ENCODE assay signal across 1 cellular context in the genomic region with DNA sequence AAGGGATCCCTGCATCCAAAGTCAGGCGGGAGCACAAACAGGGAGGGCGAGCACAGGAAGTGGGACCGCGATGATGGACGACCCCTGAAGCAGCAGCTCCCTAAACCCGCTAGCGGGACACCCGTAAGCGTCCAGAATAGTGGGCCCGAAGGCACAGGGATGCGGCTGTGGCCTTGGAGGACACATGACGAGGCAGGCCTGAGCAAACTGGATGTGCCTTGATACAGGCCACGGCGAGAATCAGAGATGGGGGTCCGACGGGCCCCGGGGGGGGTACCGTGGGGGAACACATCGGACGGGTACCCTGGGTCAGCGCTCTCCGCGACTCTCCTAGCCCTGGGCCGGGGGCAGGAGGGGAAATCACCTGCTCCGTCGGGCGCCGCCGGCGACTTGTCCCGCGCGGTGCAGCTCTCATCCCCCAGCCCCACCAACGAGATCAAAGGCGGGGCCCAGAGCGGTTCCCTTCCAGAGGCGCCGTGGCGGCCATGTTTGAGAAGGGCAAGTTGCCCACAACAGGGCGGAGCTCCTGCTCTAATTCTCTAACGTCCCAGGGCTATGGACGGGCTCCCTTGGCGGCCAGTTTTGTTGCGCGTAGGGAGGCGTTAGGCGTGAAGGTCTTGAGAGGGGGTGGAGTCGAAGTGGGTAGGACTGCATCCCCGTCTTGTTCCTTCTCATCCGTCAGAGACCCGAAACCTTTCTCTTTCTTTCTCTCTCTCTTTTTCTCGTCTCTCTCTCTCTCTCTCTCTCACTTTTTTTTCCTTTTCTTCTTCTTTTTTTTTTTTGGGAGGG.
TF ChIP-seq lines count a peak whose summit lies in the region.

TSS of gene CUEDC2 (minus strand) at position 413 of the 789 bp plus-strand sequence. CDS start 7,386 bp downstream, outside the sequence.

TF ChIP-seq in WTC11, 78 proteins besides CTCF, POLR2A, EP300 and RAD21 (continued from another document):
- TF ChIP-seq ARID4B (CRISPR knock-in tag; IDR thresholded peaks at IDR 0.05; ENCODE audit: borderline replicate concordance) (peak; percentile 79; the same call in 1 of the 2 replicates), ZNF512 (CRISPR knock-in tag; IDR thresholded peaks at IDR 0.05; ENCODE audit: borderline replicate concordance) (0 out of 2 replicates have a peak, but pooled peaks have one; percentile 27), CREM (CRISPR knock-in tag; IDR thresholded peaks at IDR 0.05) (peak; percentile 68; the same call in 1 of the 2 replicates), SP1 (CRISPR knock-in tag; conservative IDR thresholded peaks at IDR 0.05) (peak; percentile 100), HMGXB4 (CRISPR knock-in tag; IDR thresholded peaks at IDR 0.05) (peak; percentile 92; the same call in 1 of the 2 replicates), SMAD4 (CRISPR knock-in tag; IDR thresholded peaks at IDR 0.05) (no peak), ZSCAN18 (CRISPR knock-in tag; IDR thresholded peaks at IDR 0.05) (no peak)
- TF ChIP-seq, protein P1, sequence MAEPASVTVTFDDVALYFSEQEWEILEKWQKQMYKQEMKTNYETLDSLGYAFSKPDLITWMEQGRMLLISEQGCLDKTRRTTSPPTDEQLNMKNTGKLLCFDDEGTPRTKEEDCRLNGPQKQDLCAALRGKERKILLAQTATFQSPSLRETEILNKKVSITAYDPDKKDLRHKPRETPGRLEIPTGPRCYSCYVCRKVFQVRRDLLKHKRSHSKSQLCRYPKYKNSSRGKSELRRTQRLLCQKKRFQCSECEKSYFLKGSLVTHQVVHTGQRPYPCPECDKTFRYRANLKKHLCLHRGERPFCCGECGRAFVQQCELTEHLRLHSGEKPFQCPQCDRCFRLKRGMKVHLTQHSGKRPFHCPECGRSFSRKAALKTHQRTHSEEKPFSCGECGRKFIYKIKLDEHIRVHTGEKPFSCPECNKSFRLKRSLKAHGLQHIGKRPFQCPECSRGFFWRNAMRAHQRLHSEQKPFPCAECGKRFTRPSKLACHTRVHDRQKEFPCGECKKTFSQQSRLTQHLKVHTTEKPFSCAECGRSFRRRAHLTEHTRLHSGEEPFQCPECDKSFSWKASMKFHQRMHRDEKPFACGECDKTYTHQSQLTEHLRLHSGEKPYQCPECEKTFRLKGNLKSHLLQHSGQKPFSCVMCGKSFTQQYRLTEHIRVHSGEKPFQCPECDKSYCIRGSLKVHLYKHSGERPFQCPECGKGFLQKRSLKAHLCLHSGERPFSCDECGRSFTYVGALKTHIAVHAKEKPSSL (CRISPR knock-in tag; conservative IDR thresholded peaks at IDR 0.05) = no peak
- TF ChIP-seq, protein P2, sequence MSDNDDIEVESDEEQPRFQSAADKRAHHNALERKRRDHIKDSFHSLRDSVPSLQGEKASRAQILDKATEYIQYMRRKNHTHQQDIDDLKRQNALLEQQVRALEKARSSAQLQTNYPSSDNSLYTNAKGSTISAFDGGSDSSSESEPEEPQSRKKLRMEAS (CRISPR knock-in tag; IDR thresholded peaks at IDR 0.05) = peak; percentile 84
- TF ChIP-seq, protein P3, sequence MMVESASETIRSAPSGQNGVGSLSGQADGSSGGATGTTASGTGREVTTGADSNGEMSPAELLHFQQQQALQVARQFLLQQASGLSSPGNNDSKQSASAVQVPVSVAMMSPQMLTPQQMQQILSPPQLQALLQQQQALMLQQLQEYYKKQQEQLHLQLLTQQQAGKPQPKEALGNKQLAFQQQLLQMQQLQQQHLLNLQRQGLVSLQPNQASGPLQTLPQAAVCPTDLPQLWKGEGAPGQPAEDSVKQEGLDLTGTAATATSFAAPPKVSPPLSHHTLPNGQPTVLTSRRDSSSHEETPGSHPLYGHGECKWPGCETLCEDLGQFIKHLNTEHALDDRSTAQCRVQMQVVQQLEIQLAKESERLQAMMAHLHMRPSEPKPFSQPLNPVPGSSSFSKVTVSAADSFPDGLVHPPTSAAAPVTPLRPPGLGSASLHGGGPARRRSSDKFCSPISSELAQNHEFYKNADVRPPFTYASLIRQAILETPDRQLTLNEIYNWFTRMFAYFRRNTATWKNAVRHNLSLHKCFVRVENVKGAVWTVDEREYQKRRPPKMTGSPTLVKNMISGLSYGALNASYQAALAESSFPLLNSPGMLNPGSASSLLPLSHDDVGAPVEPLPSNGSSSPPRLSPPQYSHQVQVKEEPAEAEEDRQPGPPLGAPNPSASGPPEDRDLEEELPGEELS (CRISPR knock-in tag; IDR thresholded peaks at IDR 0.05) = 0 out of 2 replicates have a peak, but pooled peaks have one; percentile 48
